Comparison of ENCODE assay signal across 35 cellular contexts in the genomic region with DNA sequence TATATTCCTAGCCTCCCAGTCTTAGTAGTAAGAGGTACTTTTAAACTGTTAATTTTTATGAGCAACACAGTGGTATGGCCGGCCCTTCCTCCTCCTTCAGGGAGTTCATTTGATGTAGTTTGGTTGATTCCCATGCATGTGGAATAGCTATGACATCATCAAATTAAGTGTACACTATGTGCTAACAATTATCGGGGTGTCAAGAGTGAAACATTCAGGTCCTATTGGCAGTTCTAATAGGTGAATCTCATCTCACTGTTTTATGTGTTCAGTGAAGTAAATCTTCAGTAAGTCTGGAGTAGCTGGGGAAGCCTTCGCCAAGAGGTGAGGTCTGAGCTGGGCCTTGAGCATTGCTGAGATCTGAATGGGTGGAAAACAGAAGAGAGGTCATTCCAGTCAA.
"Had no signal": no experiment of that assay in that cellular context is flagged by ENCODE, and none has a peak within 500 bp of the region (broad histone marks: within the 10 kb centered on the region; RNA-seq: fewer than 3 reads in every experiment).

No MANE protein-coding gene starts in this region.

- H3K9me3 ChIP-seq: MG63 had no signal

- H3K4me3 ChIP-seq: MG63 had no signal

- H3K27me3 ChIP-seq: MG63 had no signal

- H3K36me3 ChIP-seq: MG63 had no signal

- DNase-seq: Karpas-422, Kasumi-1, MG63, MM.1S, MV-4-11, NCI-H1048, NCI-H1092, NCI-H1092 treated with DMSO at 0.1 percent for 48 hours, NCI-H1105, NCI-H1105 treated with DMSO at 0.1 percent for 48 hours, NCI-H1417, NCI-H1417 treated with DMSO at 0.1 percent for 48 hours, NCI-H1436, NCI-H1436 treated with DMSO at 0.1 percent for 48 hours, NCI-H146, NCI-H1694, NCI-H1694 treated with DMSO at 0.1 percent for 48 hours, NCI-H187, NCI-H187 treated with DMSO at 0.1 percent for 48 hours, NCI-H1930, NCI-H2029, NCI-H2029 treated with DMSO at 0.1 percent for 48 hours, NCI-H2081, NCI-H2107, NCI-H2171, NCI-H2171 treated with DMSO at 0.1 percent for 48 hours, NCI-H2227 treated with DMSO at 0.1 percent for 48 hours, NCI-H226, NCI-H345, NCI-H446, NCI-H446 treated with DMSO at 0.1 percent for 48 hours, NCI-H510A, NCI-H510A treated with DMSO at 0.1 percent for 48 hours, NCI-H524, NCI-H524 treated with DMSO at 0.1 percent for 48 hours had no signal
